Comparison of ENCODE assay signal across 1 cellular context in genomic region chr4:30429813-30430466, GRCh38.
A peak's percentile ranks its signal among the peaks of the same experiment; 100 is the strongest.
TF ChIP-seq lines count a peak whose summit lies in the region.

No MANE protein-coding gene starts in this region.

TF ChIP-seq in SK-N-SH, 30 proteins besides CTCF, POLR2A, EP300 and RAD21 (continued from another document):
- no peak for TF ChIP-seq ZBTB33 (IDR thresholded peaks at IDR 0.05; ENCODE audit: borderline replicate concordance, low read depth)
- no peak for TF ChIP-seq GATA2 (CRISPR knock-in tag; IDR thresholded peaks at IDR 0.05)
- TF ChIP-seq MEF2A (IDR thresholded peaks at IDR 0.05; ENCODE audit: borderline replicate concordance, low read depth) = no peak
- no peak for TF ChIP-seq RXRA (IDR thresholded peaks at IDR 0.05; ENCODE audit: borderline replicate concordance, low read depth)
- peak; percentile 24; the same call in 1 of the 2 replicates for TF ChIP-seq PBX3 (IDR thresholded peaks at IDR 0.05)
- no peak for TF ChIP-seq SMC3 (IDR thresholded peaks at IDR 0.05; ENCODE audit: low read depth, low read length)
- TF ChIP-seq SIN3A (IDR thresholded peaks at IDR 0.05; ENCODE audit: borderline replicate concordance, low read depth, low read length) = no peak
- peak; percentile 76 for TF ChIP-seq JUND (IDR thresholded peaks at IDR 0.05)
- TF ChIP-seq MAX (IDR thresholded peaks at IDR 0.05; ENCODE audit: low read depth) = no peak
- no peak for TF ChIP-seq ELF1 (IDR thresholded peaks at IDR 0.05)
- no peak for TF ChIP-seq MXI1 (IDR thresholded peaks at IDR 0.05; ENCODE audit: low read depth, low read length)
- no peak for TF ChIP-seq CHD2 (IDR thresholded peaks at IDR 0.05; ENCODE audit: low read length, partially characterized antibody)
- TF ChIP-seq FOXJ3 (CRISPR knock-in tag; IDR thresholded peaks at IDR 0.05) = no peak
- TF ChIP-seq YY1 (IDR thresholded peaks at IDR 0.05; ENCODE audit: low read depth) = no peak
- TF ChIP-seq USF2 (IDR thresholded peaks at IDR 0.05; ENCODE audit: borderline replicate concordance, low read depth, low read length) = no peak
- TF ChIP-seq TCF12 (IDR thresholded peaks at IDR 0.05) = peak; percentile 29; the same call in 1 of the 2 replicates
